Comparison of ENCODE assay signal across 8 cellular contexts in genomic region chr9:34332370-34332964, GRCh38. TPM values are rescaled to one million over a fixed set of nuclear protein-coding genes. Genes with fewer than 3 reads are reported as not detected.
A peak's percentile ranks its signal among the peaks of the same experiment; 100 is the strongest.
DNase-seq lines count a peak whose midpoint lies in the region; ATAC-seq and TF ChIP-seq lines count a peak whose summit lies in the region.

No MANE protein-coding gene starts in this region.

- H3K4me1 ChIP-seq in right atrium auricular region (peaks cover 0 to 20% of the 10 kb centered on the region in 2 donors), right lobe of liver (peaks cover 0 to 26% (median 4%) of the 10 kb centered on the region in 4 donors), aorta (ENCODE audit: control insufficient read depth in 1 of 2, insufficient read depth in 2 of 2, low read length in 2 of 2) (no peaks in the 10 kb centered on the region)

- H3K36me3 Mint-ChIP-seq in MCF 10A (ENCODE audit: insufficient read depth, unreplicated experiment): no peaks in the 10 kb centered on the region

- no peaks in the 10 kb centered on the region for H3K27me3 Mint-ChIP-seq in MCF 10A (ENCODE audit: insufficient read depth, unreplicated experiment)

- no peak overlapping the region for H3K4me3 ChIP-seq in right atrium auricular region
- no peak overlapping the region for H3K4me3 ChIP-seq in right lobe of liver
- H3K4me3 ChIP-seq in aorta (ENCODE audit: low read length in 2 of 2): no peak overlapping the region

- ATAC-seq in left cardiac atrium (no peak), right lobe of liver (peak; percentile 38 to 49 (median 42)), HG03565 (IDR thresholded peaks at IDR 0.05; ENCODE audit: unreplicated experiment) (no peak), aorta (ENCODE audit: low FRiP score) (no peak), HG02798 (IDR thresholded peaks at IDR 0.05; ENCODE audit: poor library complexity, unreplicated experiment) (no peak)

- H3K9me3 Mint-ChIP-seq in MCF 10A (ENCODE audit: unreplicated experiment): no peaks in the 10 kb centered on the region

- 8% methylated on average over 4 of the region's 4 CpGs for WGBS in right lobe of liver (ENCODE audit: insufficient coverage, low coverage, low lambda C conversion rate, missing lambda C conversion rate)
- WGBS in aorta, 2 donors: 2 to 5% methylated on average over 4 of the region's 4 CpGs

- no TSS peak for BruUV-seq in MCF 10A (replicated peaks; lab: Mats Ljungman, UMichigan)

- H3K27ac Mint-ChIP-seq in MCF 10A (ENCODE audit: low read depth, unreplicated experiment): no peak overlapping the region

- H3K36me3 ChIP-seq in right atrium auricular region (no peaks in the 10 kb centered on the region), right lobe of liver (no peaks in the 10 kb centered on the region), aorta (ENCODE audit: control insufficient read depth in 1 of 2, insufficient read depth in 2 of 2, low read length in 1 of 2) (no peaks in the 10 kb centered on the region)

- DNase-seq in right atrium auricular region (ENCODE audit: low spot score) (no peak), left cardiac atrium (no peak), NCI-H2107 treated with DMSO at 0.1 percent for 48 hours (lab: John Stamatoyannopoulos, UW; ENCODE audit: unreplicated experiment) (peak; percentile 41), MCF 10A (ENCODE audit: unreplicated experiment) (peak; percentile 56), right lobe of liver (no peak), aorta (no peak)

- H3K4me1 Mint-ChIP-seq in MCF 10A (ENCODE audit: insufficient read depth, unreplicated experiment): peaks cover 23% of the 10 kb centered on the region

- H3K9me3 ChIP-seq in right atrium auricular region: no peaks in the 10 kb centered on the region
- H3K9me3 ChIP-seq in right lobe of liver: no peaks in the 10 kb centered on the region
- H3K9me3 ChIP-seq in aorta (ENCODE audit: control insufficient read depth, low read length): no peaks in the 10 kb centered on the region

- intact Hi-C loops in left cardiac atrium (cut with DNase I) (loop anchor here (5.0 to 10.0 kb wide), 3 partner anchors 45 to 272 kb away; partner anchors contain the start of gene MYORG (in 1 of the 2)), MCF 10A (cut with micrococcal nuclease) (loop anchor here (1.0 kb wide), 2 partner anchors 45 to 168 kb away; no protein-coding TSS in a partner anchor), right lobe of liver (cut with DNase I) (loop anchor here in 1 of 2 donors (5.0 kb wide), 1 partner anchor 45 kb away; the partner anchor contains the start of gene MYORG), aorta (cut with DNase I) (loop anchor here (1.0 to 10.0 kb wide), 3 partner anchors 46 to 262 kb away; no protein-coding TSS in a partner anchor)

- POLR2A ChIA-PET in MCF 10A (lab: Yijun Ruan, JAX): interaction anchor here (0.6 to 7.7 kb wide), 7 partner anchors 12 to 271 kb away, joined by 3 to 77 read pairs (median 4); partner anchors contain the start of gene MYORG

- H3K27me3 ChIP-seq in right atrium auricular region: no peaks in the 10 kb centered on the region
- no peaks in the 10 kb centered on the region for H3K27me3 ChIP-seq in right lobe of liver
- no peaks in the 10 kb centered on the region for H3K27me3 ChIP-seq in aorta (ENCODE audit: control insufficient read depth in 1 of 2, insufficient read depth in 2 of 2, low read length in 1 of 2)

- H3K27ac ChIP-seq in right atrium auricular region (peak overlapping the region in 1 of 2 donors; percentile 48), right lobe of liver (no peak overlapping the region), aorta (ENCODE audit: low read depth in 1 of 2, low read length in 2 of 2) (no peak overlapping the region)

- no peak overlapping the region for H3K4me3 Mint-ChIP-seq in MCF 10A (ENCODE audit: unreplicated experiment)

- CTCF ChIA-PET in MCF 10A (lab: Yijun Ruan, JAX): interaction anchor here (0.6 to 8.4 kb wide), 26 partner anchors 9 to 594 kb away, joined by 3 to 198 read pairs (median 4); partner anchors contain the start of gene MYORG

- TF ChIP-seq CTCF in right atrium auricular region (IDR thresholded peaks at IDR 0.05) (peak; percentile 28 to 70), MCF 10A (IDR thresholded peaks at IDR 0.05; ENCODE audit: unreplicated experiment) (peak; percentile 47), right lobe of liver (IDR thresholded peaks at IDR 0.05) (peak; percentile 65 to 82 (median 69))

- TF ChIP-seq POLR2A in right lobe of liver (IDR thresholded peaks at IDR 0.05): no peak

RNA-seq across cellular contexts. Expression of gene NUDT2, which starts 3.1 kb away (rescaled TPM):
- total RNA-seq in right atrium auricular region: 10 to 100 TPM; 17.6 to 25.3 TPM
- total RNA-seq in left cardiac atrium: 10 to 100 TPM; 15.8 to 22.4 TPM
- total RNA-seq in MCF 10A (2022): 30.6 and 35.0 TPM in 2 replicates
- total RNA-seq in right lobe of liver: 10 to 100 TPM in 4 of 6 experiments, 1 to 10 TPM in 2; 4.9 to 13.7 (median 11.2) TPM
- total RNA-seq in aorta: 10 to 100 TPM; 13.6 to 17.1 TPM
- polyA plus RNA-seq in aorta: 10 to 100 TPM; 27.4 to 38.3 TPM

RNA-seq across cellular contexts. Expression of gene KIF24, which starts 3.4 kb away (rescaled TPM):
- under 1 TPM; 0.43 to 0.52 TPM for total RNA-seq in right atrium auricular region
- under 1 TPM; 0.34 to 0.59 TPM for total RNA-seq in left cardiac atrium
- total RNA-seq in MCF 10A (2022): 3.3 and 3.5 TPM in 2 replicates
- under 1 TPM; 0.14 to 0.74 (median 0.24) TPM for total RNA-seq in right lobe of liver
- under 1 TPM; 0.32 to 0.78 TPM for total RNA-seq in aorta
- polyA plus RNA-seq in aorta: under 1 TPM in 1 of 2 donors, not detected in 1; 0.10 TPM

RNA-seq across cellular contexts. Expression of gene MYORG, which starts 44.2 kb away (rescaled TPM):
- 1 to 10 TPM; 5.4 to 7.4 TPM for total RNA-seq in right atrium auricular region
- total RNA-seq in left cardiac atrium: 1 to 10 TPM; 5.5 to 6.0 TPM
- total RNA-seq in MCF 10A (2022): 2.4 and 2.9 TPM in 2 replicates
- total RNA-seq in right lobe of liver: 10 to 100 TPM; 27.1 to 73.6 (median 36.0) TPM
- 1 to 10 TPM; 6.1 to 9.6 TPM for total RNA-seq in aorta
- 1 to 10 TPM; 1.6 to 2.1 TPM for polyA plus RNA-seq in aorta

Comparison
In these comparisons a context has a peak if more than half of its experiments do, and no peak if none do; other contexts are left out.
1. DNase-seq: peak in NCI-H2107 treated with DMSO at 0.1 percent for 48 hours (single experiment) and MCF 10A (single experiment); none in right atrium auricular region (single experiment), left cardiac atrium (single experiment), right lobe of liver (0 of 3) and aorta (0 of 2).
2. ATAC-seq: peak in right lobe of liver (4 of 4); none in left cardiac atrium (0 of 2), HG03565 (single experiment), aorta (single experiment) and HG02798 (single experiment).
3. Peak in every context shown above with its lines, with median percentiles within 50 percentile points of each other: CTCF ChIP-seq.